Comparison of ENCODE assay signal across 25 cellular contexts in the genomic region with DNA sequence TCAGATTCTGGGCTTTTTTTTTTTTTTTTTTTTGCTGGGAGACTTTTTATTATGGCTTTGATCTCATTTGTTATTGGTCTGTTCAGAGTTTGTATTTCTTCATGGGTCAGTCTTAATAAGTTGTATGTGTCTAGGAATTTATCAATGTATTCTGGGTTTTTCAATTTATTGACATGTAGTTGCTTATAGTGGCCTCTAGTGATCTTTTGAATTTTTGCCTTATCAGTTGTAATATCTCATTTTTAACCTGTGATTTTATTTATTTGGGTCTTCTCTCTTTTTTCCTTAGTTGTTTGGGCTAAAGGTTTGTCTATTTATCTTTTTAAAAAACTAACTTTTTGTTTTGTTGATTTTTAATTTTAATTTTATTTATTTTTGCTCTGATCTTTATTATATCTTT. TPM values are rescaled to one million over a fixed set of nuclear protein-coding genes. Genes with fewer than 3 reads are reported as not detected.
"Had no signal": no experiment of that assay in that cellular context is flagged by ENCODE, and none has a peak within 500 bp of the region (broad histone marks: within the 10 kb centered on the region; RNA-seq: fewer than 3 reads in every experiment).

No MANE protein-coding gene starts in this region.

- H3K27ac Mint-ChIP-seq: memory B cell; natural killer cell treated with Interleukin-12 subunit alpha and Interleukin-12 subunit beta and Interleukin-15 and Interleukin-18, amount 100 ng/mL, for 72 hours; stimulated activated effector memory CD8-positive, alpha-beta T cell treated with anti-CD3 and anti-CD28 coated beads, Interleukin-12 subunit alpha, Interleukin-12 subunit beta, amount 100 ng/mL, for 72 hours; stimulated activated naive CD8-positive, alpha-beta T cell treated with anti-CD3 and anti-CD28 coated beads, Interleukin-15, Interleukin-2, amounts not matched to agents 100 ng/mL and 50 ng/mL, for 24 hours had no signal

- H3K9me3 Mint-ChIP-seq: stimulated activated effector memory CD8-positive, alpha-beta T cell treated with anti-CD3 and anti-CD28 coated beads, Interleukin-12 subunit alpha, Interleukin-12 subunit beta, amount 100 ng/mL, for 72 hours had no signal

- H3K9me3 ChIP-seq: colonic mucosa, psoas muscle, right lobe of liver, upper lobe of left lung, vagina had no signal

- H3K27me3 ChIP-seq: colonic mucosa, gastroesophageal sphincter, right lobe of liver, tibial artery, upper lobe of left lung, vagina had no signal

- H3K36me3 ChIP-seq: colonic mucosa, gastroesophageal sphincter, left ventricle myocardium inferior, lower lobe of right lung, right lobe of liver, tibial artery, upper lobe of left lung, vagina had no signal

- H3K27ac ChIP-seq: colonic mucosa, gastroesophageal sphincter, left ventricle myocardium inferior, lower lobe of right lung, parathyroid adenoma, psoas muscle, right lobe of liver, tibial artery, upper lobe of left lung, vagina had no signal

- H3K79me2 ChIP-seq: parathyroid adenoma had no signal

- H3K4me3 ChIP-seq: colonic mucosa, gastroesophageal sphincter, left ventricle myocardium inferior, lower lobe of right lung, psoas muscle, right lobe of liver, tibial artery, upper lobe of left lung, vagina had no signal

- DNase-seq: colonic mucosa; dermis blood vessel endothelial cell; kidney; left cardiac atrium; left ventricle myocardium inferior; lower lobe of right lung; midbrain; psoas muscle; retina; right lobe of liver; stimulated activated CD4-positive, alpha-beta T cell treated with anti-CD3 and anti-CD28 coated beads, Interleukin-4, amount 100 ng/mL, for 1 hour; stimulated activated CD8-positive, alpha-beta memory T cell treated with anti-CD3 and anti-CD28 coated beads, Interleukin-4, amount 100 ng/mL, for 48 hours; tibial artery; upper lobe of left lung had no signal

- H2AFZ ChIP-seq: parathyroid adenoma had no signal

- H3K4me1 ChIP-seq: colonic mucosa, gastroesophageal sphincter, left ventricle myocardium inferior, lower lobe of right lung, parathyroid adenoma, psoas muscle, right lobe of liver, tibial artery, upper lobe of left lung, vagina had no signal

- H3K36me3 Mint-ChIP-seq: natural killer cell treated with Interleukin-12 subunit alpha and Interleukin-12 subunit beta and Interleukin-15 and Interleukin-18, amount 100 ng/mL, for 72 hours; stimulated activated effector memory CD8-positive, alpha-beta T cell treated with anti-CD3 and anti-CD28 coated beads, Interleukin-12 subunit alpha, Interleukin-12 subunit beta, amount 100 ng/mL, for 72 hours had no signal

- H3K4me3 Mint-ChIP-seq: memory B cell; natural killer cell treated with Interleukin-12 subunit alpha and Interleukin-12 subunit beta and Interleukin-15 and Interleukin-18, amount 100 ng/mL, for 72 hours; stimulated activated effector memory CD8-positive, alpha-beta T cell treated with anti-CD3 and anti-CD28 coated beads, Interleukin-12 subunit alpha, Interleukin-12 subunit beta, amount 100 ng/mL, for 72 hours; stimulated activated naive CD8-positive, alpha-beta T cell treated with anti-CD3 and anti-CD28 coated beads, Interleukin-15, Interleukin-2, amounts not matched to agents 100 ng/mL and 50 ng/mL, for 24 hours had no signal

- FAIRE-seq: kidney had no signal

- H3K4me1 Mint-ChIP-seq: memory B cell; stimulated activated effector memory CD8-positive, alpha-beta T cell treated with anti-CD3 and anti-CD28 coated beads, Interleukin-12 subunit alpha, Interleukin-12 subunit beta, amount 100 ng/mL, for 72 hours had no signal

RNA-seq across cellular contexts. Expression of gene CCDC198, which starts 57.7 kb away (rescaled TPM):
- total RNA-seq: colonic mucosa; fibroblast of lung; fibroblast of villous mesenchyme; gastroesophageal sphincter; left cardiac atrium; left ventricle myocardium inferior; lower lobe of right lung; natural killer cell treated with Interleukin-12 subunit alpha and Interleukin-12 subunit beta and Interleukin-15 and Interleukin-18, amount 100 ng/mL, for 72 hours; omental fat pad; psoas muscle; temporal lobe; upper lobe of left lung; vagina had no signal
